8 cellular contexts compared by ENCODE assay signal in genomic region chr17:47942568-47942967, GRCh38.
A peak's percentile ranks its signal among the peaks of the same experiment; 100 is the strongest.
DNase-seq lines count a peak whose midpoint lies in the region; ATAC-seq and TF ChIP-seq lines count a peak whose summit lies in the region.

No MANE protein-coding gene starts in this region.

- in situ Hi-C loops in brain microvascular endothelial cell (cut with HindIII; ENCODE audit: low pct_ligation_motif_present, low sequenced_read_pairs), result no loop called here

- peak overlapping the region; percentile 76 for H3K4me2 ChIP-seq in KMS-11

- peaks cover 52% of the 10 kb centered on the region for H3K4me1 ChIP-seq in KMS-11 (ENCODE audit: low read depth, poor library complexity, severe bottlenecking)
- peaks cover 6 to 16% of the 10 kb centered on the region in 2 donors for H3K4me1 ChIP-seq in muscle layer of duodenum (ENCODE audit: control insufficient read depth in 1 of 2, insufficient read depth in 2 of 2, low read length in 2 of 2)

- H3K36me3 ChIP-seq in KMS-11 (ENCODE audit: insufficient read depth) (no peaks in the 10 kb centered on the region; the same call in 1 of the 2 replicates), brain microvascular endothelial cell (replicated peaks) (peaks cover 12% of the 10 kb centered on the region), muscle layer of duodenum (ENCODE audit: control insufficient read depth in 1 of 2, insufficient read depth in 2 of 2, low read length in 2 of 2) (peaks cover 16 to 31% of the 10 kb centered on the region in 2 donors)

- peak overlapping the region; percentile 67; the same call in 1 of the 2 replicates for H2AFZ ChIP-seq in KMS-11 (ENCODE audit: low read depth)

- no peak for DNase-seq in brain microvascular endothelial cell
- DNase-seq in GM03348 (ENCODE audit: low spot score), result no peak
- DNase-seq in NCI-H128 (lab: John Stamatoyannopoulos, UW; ENCODE audit: unreplicated experiment), result no peak

- peak overlapping the region; percentile 74; the same call in 1 of the 2 replicates for H3K9ac ChIP-seq in KMS-11

- no peak for ATAC-seq in HG03108 (IDR thresholded peaks at IDR 0.05; ENCODE audit: unreplicated experiment)
- ATAC-seq in GM19328 (IDR thresholded peaks at IDR 0.05; ENCODE audit: unreplicated experiment), result no peak

- TF ChIP-seq CTCF in C4-2B (conservative IDR thresholded peaks at IDR 0.05) (no peak), KMS-11 (conservative IDR thresholded peaks at IDR 0.05; ENCODE audit: low read depth, low read length) (no peak), brain microvascular endothelial cell (IDR thresholded peaks at IDR 0.05; ENCODE audit: low read depth, low read length, missing control alignments) (no peak)

- H3K4me3 ChIP-seq in KMS-11 (IDR thresholded peaks at IDR 0.05; ENCODE audit: insufficient read depth, low read depth, low read length) (no peak overlapping the region), brain microvascular endothelial cell (ENCODE audit: low read depth, low read length) (peak overlapping the region; percentile 87), muscle layer of duodenum (ENCODE audit: low read depth in 1 of 2, low read length in 2 of 2) (peak overlapping the region; percentile 94 to 96)

- H3K27me3 ChIP-seq in KMS-11 (ENCODE audit: insufficient read depth, low read depth), result no peaks in the 10 kb centered on the region
- H3K27me3 ChIP-seq in brain microvascular endothelial cell (replicated peaks), result no peaks in the 10 kb centered on the region
- H3K27me3 ChIP-seq in muscle layer of duodenum (ENCODE audit: low read depth, low read length), result no peaks in the 10 kb centered on the region

- no peaks in the 10 kb centered on the region for H3K9me3 ChIP-seq in muscle layer of duodenum (ENCODE audit: control insufficient read depth in 1 of 2, low read length in 2 of 2)

- peaks cover 16% of the 10 kb centered on the region; the same call in 1 of the 2 replicates for H3K79me2 ChIP-seq in KMS-11 (ENCODE audit: insufficient read depth, low read depth)

- H3K27ac ChIP-seq in C4-2B, result peak overlapping the region; percentile 88
- no peak overlapping the region for H3K27ac ChIP-seq in KMS-11
- no peak overlapping the region for H3K27ac ChIP-seq in brain microvascular endothelial cell
- H3K27ac ChIP-seq in muscle layer of duodenum (ENCODE audit: low read length), result no peak overlapping the region

- H4K20me1 ChIP-seq in KMS-11 (ENCODE audit: insufficient read depth), result no peaks in the 10 kb centered on the region
